In genomic region chr1:208909011-208909410, GRCh38 we compare ENCODE assay signal across 14 cellular contexts.
DNase-seq lines count a peak whose midpoint lies in the region; ATAC-seq and TF ChIP-seq lines count a peak whose summit lies in the region.
"Had no signal": no experiment of that assay in that cellular context is flagged by ENCODE, and none has a peak within 500 bp of the region (broad histone marks: within the 10 kb centered on the region; RNA-seq: fewer than 3 reads in every experiment).

No MANE protein-coding gene starts in this region.

- H3K27me3 ChIP-seq in GM23338 (ENCODE audit: insufficient read depth) (no peaks in the 10 kb centered on the region), WERI-Rb-1 (ENCODE audit: insufficient read depth, low read depth, severe bottlenecking) (no peaks in the 10 kb centered on the region)
- H3K27me3 ChIP-seq: BE2C had no signal

- peaks cover 3% of the 10 kb centered on the region for H3K9me3 ChIP-seq in WERI-Rb-1 (ENCODE audit: severe bottlenecking)
- H3K9me3 ChIP-seq: BE2C had no signal

- H3F3A ChIP-seq in GM23338 (replicated peaks; ENCODE audit: low read depth) = no peaks in the 10 kb centered on the region

- no peaks in the 10 kb centered on the region for H3K4me1 Mint-ChIP-seq in GM23338
- H3K4me1 Mint-ChIP-seq: CD4-positive, alpha-beta memory T cell had no signal

- peak overlapping the region; percentile 63; the same call in 1 of the 2 replicates for H2AFZ ChIP-seq in GM23338
- H2AFZ ChIP-seq: GM23248 had no signal

- no peaks in the 10 kb centered on the region for H3K9me2 ChIP-seq in GM23338 (ENCODE audit: insufficient read depth)

- H3K27me3 Mint-ChIP-seq in GM23338 (ENCODE audit: insufficient read depth, low read depth, poor library complexity) = peaks cover 2% of the 10 kb centered on the region
- H3K27me3 Mint-ChIP-seq: IgD-negative memory B cell had no signal

- H3K79me2 ChIP-seq in GM23338 (replicated peaks; ENCODE audit: insufficient read depth) = no peaks in the 10 kb centered on the region

- ATAC-seq in GM23338 (no peak), GM21423 (IDR thresholded peaks at IDR 0.05; ENCODE audit: unreplicated experiment) (no peak)

- DNase-seq in GM23338 (ENCODE audit: low spot score) (no peak), WERI-Rb-1 (no peak), fibroblast of the aortic adventitia (ENCODE audit: low read depth) (peak; percentile 35), AG08395 (ENCODE audit: low spot score) (no peak), MV-4-11 (lab: John Stamatoyannopoulos, UW) (no peak), NCI-H1105 treated with DMSO at 0.1 percent for 48 hours (lab: John Stamatoyannopoulos, UW) (no peak)
- DNase-seq: BE2C; CD4-positive, alpha-beta memory T cell; DMS79; GM23248; H7 had no signal

- no peak overlapping the region for H3K27ac ChIP-seq in GM23338 (ENCODE audit: low read depth)
- H3K27ac ChIP-seq in WERI-Rb-1 = peak overlapping the region; percentile 82
- H3K27ac ChIP-seq: C4-2B, GM23248 had no signal

- no peaks in the 10 kb centered on the region for H3K4me1 ChIP-seq in GM23338 (ENCODE audit: insufficient read depth)
- H3K4me1 ChIP-seq: BE2C had no signal

- no peak overlapping the region for H3K4me3 Mint-ChIP-seq in GM23338
- H3K4me3 Mint-ChIP-seq: CD4-positive, alpha-beta memory T cell; IgD-negative memory B cell had no signal

- H3K36me3 ChIP-seq in GM23338 (ENCODE audit: insufficient read depth) = no peaks in the 10 kb centered on the region; the same call in 1 of the 2 replicates
- no peaks in the 10 kb centered on the region for H3K36me3 ChIP-seq in WERI-Rb-1
- H3K36me3 ChIP-seq: BE2C had no signal

- H4K20me1 ChIP-seq in GM23338 (replicated peaks; ENCODE audit: insufficient read depth) = no peaks in the 10 kb centered on the region

- H3K27ac Mint-ChIP-seq in GM23338 = no peak overlapping the region
- H3K27ac Mint-ChIP-seq: CD4-positive, alpha-beta memory T cell; IgD-negative memory B cell had no signal

- H3K4me3 ChIP-seq in GM23338 (no peak overlapping the region), WERI-Rb-1 (ENCODE audit: low read depth, low read length) (no peak overlapping the region), fibroblast of the aortic adventitia (ENCODE audit: low read depth, low read length) (no peak overlapping the region)
- H3K4me3 ChIP-seq: GM23248 had no signal

- no peak for TF ChIP-seq CTCF in GM23338 (conservative IDR thresholded peaks at IDR 0.05; ENCODE audit: low read depth in 2 of 2)
- TF ChIP-seq CTCF in WERI-Rb-1 (IDR thresholded peaks at IDR 0.05; ENCODE audit: low read depth, low read length) = no peak
- no peak for TF ChIP-seq CTCF in fibroblast of the aortic adventitia (IDR thresholded peaks at IDR 0.05; ENCODE audit: insufficient read depth, low read length)

- no peaks in the 10 kb centered on the region for H3K36me3 Mint-ChIP-seq in GM23338 (ENCODE audit: low read depth)
- H3K36me3 Mint-ChIP-seq: CD4-positive, alpha-beta memory T cell; IgD-negative memory B cell had no signal

- no peak overlapping the region for H3K4me2 ChIP-seq in GM23338

- peaks cover 3% of the 10 kb centered on the region; the same call in 1 of the 3 replicates for H3K9me3 Mint-ChIP-seq in GM23338
- H3K9me3 Mint-ChIP-seq: IgD-negative memory B cell had no signal

TF ChIP-seq in GM23338, 12 proteins besides CTCF, POLR2A, EP300 and RAD21:
- TF ChIP-seq JUNB (IDR thresholded peaks at IDR 0.05; ENCODE audit: unreplicated experiment) (no peak), POLR2AphosphoS5 (IDR thresholded peaks at IDR 0.05; ENCODE audit: low read depth) (no peak), ZNF114 (CRISPR knock-in tag; IDR thresholded peaks at IDR 0.05) (no peak)
